ENCODE assay signal across 26 cellular contexts in the genomic region with DNA sequence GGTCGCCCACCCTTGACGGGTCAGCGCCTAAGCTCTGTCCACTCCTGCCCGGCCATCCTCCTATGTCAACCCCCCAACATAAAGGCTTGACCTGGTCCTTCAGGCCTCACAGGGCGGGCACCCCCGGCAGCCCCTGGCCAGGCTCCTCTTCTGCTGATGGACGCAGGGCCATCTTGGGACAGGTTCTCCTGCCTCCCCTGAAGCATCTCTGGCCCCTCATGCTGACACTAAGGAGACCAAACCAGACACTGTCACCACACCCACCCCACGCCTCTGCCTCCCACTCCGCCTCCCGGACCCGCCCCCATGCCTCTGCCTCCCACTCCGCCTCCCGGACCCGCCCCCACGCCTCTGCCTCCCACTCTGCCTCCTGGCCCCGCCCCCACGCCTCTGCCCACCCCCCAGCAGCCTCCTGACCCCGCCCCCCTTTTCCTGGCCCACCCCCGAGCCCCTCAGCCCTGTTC. TPM values are rescaled to one million over a fixed set of nuclear protein-coding genes. Genes with fewer than 3 reads are reported as not detected.
"Had no signal": no experiment of that assay in that cellular context is flagged by ENCODE, and none has a peak within 500 bp of the region (broad histone marks: within the 10 kb centered on the region; RNA-seq: fewer than 3 reads in every experiment).

No MANE protein-coding gene starts in this region.

- H3K9me3 ChIP-seq: colonic mucosa, esophagus muscularis mucosa, thyroid gland had no signal

- H3K36me3 ChIP-seq: colonic mucosa, esophagus muscularis mucosa, thyroid gland had no signal

- H3K4me3 Mint-ChIP-seq: activated naive CD8-positive, alpha-beta T cell treated with anti-CD3 and anti-CD28 coated beads, Interleukin-2, amount 10 ng/mL, durations not matched to agents 7 days and 5 days; activated T-cell treated with anti-CD3 and anti-CD28 coated beads, Interleukin-2, amount 50 U/mL, for 4 hours; effector memory CD8-positive, alpha-beta T cell had no signal

- H3K27ac Mint-ChIP-seq: activated naive CD8-positive, alpha-beta T cell treated with anti-CD3 and anti-CD28 coated beads, Interleukin-2, amount 10 ng/mL, durations not matched to agents 7 days and 5 days; effector memory CD8-positive, alpha-beta T cell had no signal

- H3K27ac ChIP-seq: colonic mucosa, dorsolateral prefrontal cortex, esophagus muscularis mucosa, hepatocyte, thyroid gland had no signal

- H3K9me3 Mint-ChIP-seq: activated naive CD8-positive, alpha-beta T cell treated with anti-CD3 and anti-CD28 coated beads, Interleukin-2, amount 10 ng/mL, durations not matched to agents 7 days and 5 days; activated T-cell treated with anti-CD3 and anti-CD28 coated beads, Interleukin-2, amount 50 U/mL, for 4 hours; effector memory CD8-positive, alpha-beta T cell had no signal

- DNase-seq: activated CD8-positive, alpha-beta memory T cell treated with anti-CD3 and anti-CD28 coated beads for 24 hours; activated CD8-positive, alpha-beta memory T cell treated with anti-CD3 and anti-CD28 coated beads, Interleukin-2, amount 50 U/mL, for 4 hours; activated naive CD4-positive, alpha-beta T cell treated with Interleukin-2 at 50 U/mL for 16 hours; activated naive CD8-positive, alpha-beta T cell treated with anti-CD3 and anti-CD28 coated beads, Interleukin-2, amount 10 ng/mL, durations not matched to agents 7 days and 5 days; activated T-cell treated with anti-CD3 and anti-CD28 coated beads, Interleukin-2, amount 50 U/mL, for 4 hours; amniotic stem cell; colonic mucosa; effector memory CD8-positive, alpha-beta T cell; glutamatergic neuron; occipital lobe; retina; stimulated activated CD4-positive, alpha-beta T cell treated with anti-CD3 and anti-CD28 coated beads, Interleukin-4, amount 100 ng/mL, for 24 hours; stimulated activated naive CD8-positive, alpha-beta T cell treated with anti-CD3 and anti-CD28 coated beads, Interleukin-15, Interleukin-2, amounts not matched to agents 100 U/mL and 50 U/mL, for 24 hours; substantia nigra; T-helper 1 cell; thyroid gland had no signal

- H3K4me1 Mint-ChIP-seq: activated naive CD8-positive, alpha-beta T cell treated with anti-CD3 and anti-CD28 coated beads, Interleukin-2, amount 10 ng/mL, durations not matched to agents 7 days and 5 days had no signal

- H3K4me3 ChIP-seq: colonic mucosa, dorsolateral prefrontal cortex, esophagus muscularis mucosa, hepatocyte, thyroid gland had no signal

- ATAC-seq: activated T-cell treated with anti-CD3 and anti-CD28 coated beads, Interleukin-2, amount 50 U/mL, for 4 hours; effector memory CD8-positive, alpha-beta T cell; stimulated activated naive CD8-positive, alpha-beta T cell treated with anti-CD3 and anti-CD28 coated beads, Interleukin-15, Interleukin-2, amounts not matched to agents 100 U/mL and 50 U/mL, for 24 hours had no signal

- H3K36me3 Mint-ChIP-seq: activated naive CD8-positive, alpha-beta T cell treated with anti-CD3 and anti-CD28 coated beads, Interleukin-2, amount 10 ng/mL, durations not matched to agents 7 days and 5 days had no signal

- H3K27me3 Mint-ChIP-seq: activated naive CD8-positive, alpha-beta T cell treated with anti-CD3 and anti-CD28 coated beads, Interleukin-2, amount 10 ng/mL, durations not matched to agents 7 days and 5 days had no signal

- H3K4me1 ChIP-seq: colonic mucosa, esophagus muscularis mucosa, thyroid gland had no signal

- H3K27me3 ChIP-seq: colonic mucosa, hepatocyte, thyroid gland had no signal

RNA-seq across cellular contexts. Expression of a gene that starts 6.8 kb away (rescaled TPM):
- total RNA-seq: activated naive CD8-positive, alpha-beta T cell treated with anti-CD3 and anti-CD28 coated beads, Interleukin-2, amount 10 ng/mL, durations not matched to agents 7 days and 5 days; activated T-cell treated with anti-CD3 and anti-CD28 coated beads, Interleukin-2, amount 50 U/mL, for 4 hours; bronchial epithelial cell; colonic mucosa; esophagus muscularis mucosa; frontal cortex; hepatocyte; liver; mononuclear cell; myocyte; occipital lobe; thyroid gland; ureter had no signal
- polyA plus RNA-seq: hepatocyte, liver, neural cell had no signal

RNA-seq across cellular contexts. Expression of a gene that starts 8.8 kb away (rescaled TPM):
- total RNA-seq: activated naive CD8-positive, alpha-beta T cell treated with anti-CD3 and anti-CD28 coated beads, Interleukin-2, amount 10 ng/mL, durations not matched to agents 7 days and 5 days; activated T-cell treated with anti-CD3 and anti-CD28 coated beads, Interleukin-2, amount 50 U/mL, for 4 hours; bronchial epithelial cell; colonic mucosa; dorsolateral prefrontal cortex; esophagus muscularis mucosa; frontal cortex; hepatocyte; liver; mononuclear cell; myocyte; occipital lobe; thyroid gland; ureter had no signal
- polyA plus RNA-seq: hepatocyte, liver, neural cell had no signal

RNA-seq across cellular contexts. Expression of a gene that starts 31.5 kb away (rescaled TPM):
- total RNA-seq: activated naive CD8-positive, alpha-beta T cell treated with anti-CD3 and anti-CD28 coated beads, Interleukin-2, amount 10 ng/mL, durations not matched to agents 7 days and 5 days; activated T-cell treated with anti-CD3 and anti-CD28 coated beads, Interleukin-2, amount 50 U/mL, for 4 hours; bronchial epithelial cell; colonic mucosa; esophagus muscularis mucosa; frontal cortex; hepatocyte; liver; mononuclear cell; myocyte; occipital lobe; thyroid gland; ureter had no signal
- polyA plus RNA-seq: hepatocyte, liver, neural cell had no signal
